Comparison of ENCODE assay signal across 1 cellular context in the genomic region with DNA sequence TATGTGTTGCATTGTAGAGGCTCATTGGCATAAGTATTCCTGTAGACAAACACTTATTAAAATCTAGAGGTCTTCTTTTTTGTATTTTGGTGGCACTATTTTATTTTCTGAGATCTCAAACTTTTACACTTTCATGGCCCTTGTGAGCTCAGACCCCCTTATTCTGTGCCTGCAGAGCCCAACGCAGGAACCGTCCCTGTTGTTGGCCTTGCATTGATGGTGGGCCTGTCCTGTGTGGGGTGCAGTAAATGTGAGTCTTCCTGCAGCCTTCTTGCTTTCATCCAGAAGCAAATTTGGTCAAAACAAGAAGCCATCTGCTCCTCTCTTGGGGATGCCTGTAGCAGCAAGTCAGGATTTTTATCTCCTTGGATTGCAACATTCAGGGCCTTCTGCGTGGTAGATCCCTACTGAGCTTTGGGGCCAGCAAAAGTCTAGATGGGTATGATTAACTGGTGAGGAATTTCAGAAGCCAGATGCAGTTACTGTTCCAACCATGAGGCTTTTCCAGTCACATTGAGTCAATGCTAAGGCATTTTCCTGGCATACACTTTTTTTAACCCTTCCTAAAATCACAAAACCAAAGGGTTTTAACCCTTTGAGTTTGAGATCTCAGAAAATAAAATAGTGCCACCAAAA.
TF ChIP-seq lines count a peak whose summit lies in the region.

No MANE protein-coding gene starts in this region.

TF ChIP-seq in HEK293, 187 proteins besides CTCF, POLR2A, EP300 and RAD21 (continued from another document and continues in another):
- TF ChIP-seq, protein P1, sequence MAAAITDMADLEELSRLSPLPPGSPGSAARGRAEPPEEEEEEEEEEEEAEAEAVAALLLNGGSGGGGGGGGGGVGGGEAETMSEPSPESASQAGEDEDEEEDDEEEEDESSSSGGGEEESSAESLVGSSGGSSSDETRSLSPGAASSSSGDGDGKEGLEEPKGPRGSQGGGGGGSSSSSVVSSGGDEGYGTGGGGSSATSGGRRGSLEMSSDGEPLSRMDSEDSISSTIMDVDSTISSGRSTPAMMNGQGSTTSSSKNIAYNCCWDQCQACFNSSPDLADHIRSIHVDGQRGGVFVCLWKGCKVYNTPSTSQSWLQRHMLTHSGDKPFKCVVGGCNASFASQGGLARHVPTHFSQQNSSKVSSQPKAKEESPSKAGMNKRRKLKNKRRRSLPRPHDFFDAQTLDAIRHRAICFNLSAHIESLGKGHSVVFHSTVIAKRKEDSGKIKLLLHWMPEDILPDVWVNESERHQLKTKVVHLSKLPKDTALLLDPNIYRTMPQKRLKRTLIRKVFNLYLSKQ (tag by site-specific recombination; IDR thresholded peaks at IDR 0.05; ENCODE audit: borderline replicate concordance), result no peak
- TF ChIP-seq ZNF184 (tag by site-specific recombination; IDR thresholded peaks at IDR 0.05), result 0 out of 2 replicates have a peak, but pooled peaks have one; percentile 27
- 0 out of 2 replicates have a peak, but pooled peaks have one; percentile 30 for TF ChIP-seq ZNF600 (tag by site-specific recombination; IDR thresholded peaks at IDR 0.05)
- TF ChIP-seq ZNF274 (IDR thresholded peaks at IDR 0.05; ENCODE audit: low read length), result no peak
- no peak for TF ChIP-seq ZNF274 (tag by site-specific recombination; IDR thresholded peaks at IDR 0.05; ENCODE audit: borderline replicate concordance)
- TF ChIP-seq WT1 (tag by site-specific recombination; IDR thresholded peaks at IDR 0.05), result no peak
- TF ChIP-seq ZFP3 (tag by site-specific recombination; IDR thresholded peaks at IDR 0.05; ENCODE audit: low read depth), result no peak
- TF ChIP-seq BCL11B (tag by site-specific recombination; IDR thresholded peaks at IDR 0.05; ENCODE audit: low read depth), result no peak
- peak; percentile 68; the same call in 1 of the 2 replicates for TF ChIP-seq ZFP37 (tag by site-specific recombination; IDR thresholded peaks at IDR 0.05)
- TF ChIP-seq ZNF202 (tag by site-specific recombination; IDR thresholded peaks at IDR 0.05; ENCODE audit: borderline replicate concordance), result no peak
- TF ChIP-seq KLF8 (tag by site-specific recombination; IDR thresholded peaks at IDR 0.05), result no peak
- TF ChIP-seq GLI4 (tag by site-specific recombination; IDR thresholded peaks at IDR 0.05), result no peak
- no peak for TF ChIP-seq ZNF776 (tag by site-specific recombination; IDR thresholded peaks at IDR 0.05; ENCODE audit: borderline replicate concordance)
- no peak for TF ChIP-seq ZNF558 (tag by site-specific recombination; IDR thresholded peaks at IDR 0.05)
- TF ChIP-seq ZNF664 (tag by site-specific recombination; IDR thresholded peaks at IDR 0.05), result no peak
- no peak for TF ChIP-seq OVOL3 (tag by site-specific recombination; IDR thresholded peaks at IDR 0.05)
- TF ChIP-seq, protein P2, sequence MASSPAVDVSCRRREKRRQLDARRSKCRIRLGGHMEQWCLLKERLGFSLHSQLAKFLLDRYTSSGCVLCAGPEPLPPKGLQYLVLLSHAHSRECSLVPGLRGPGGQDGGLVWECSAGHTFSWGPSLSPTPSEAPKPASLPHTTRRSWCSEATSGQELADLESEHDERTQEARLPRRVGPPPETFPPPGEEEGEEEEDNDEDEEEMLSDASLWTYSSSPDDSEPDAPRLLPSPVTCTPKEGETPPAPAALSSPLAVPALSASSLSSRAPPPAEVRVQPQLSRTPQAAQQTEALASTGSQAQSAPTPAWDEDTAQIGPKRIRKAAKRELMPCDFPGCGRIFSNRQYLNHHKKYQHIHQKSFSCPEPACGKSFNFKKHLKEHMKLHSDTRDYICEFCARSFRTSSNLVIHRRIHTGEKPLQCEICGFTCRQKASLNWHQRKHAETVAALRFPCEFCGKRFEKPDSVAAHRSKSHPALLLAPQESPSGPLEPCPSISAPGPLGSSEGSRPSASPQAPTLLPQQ (tag by site-specific recombination; IDR thresholded peaks at IDR 0.05), result 0 out of 2 replicates have a peak, but pooled peaks have one; percentile 29
- no peak for TF ChIP-seq YY1 (tag by site-specific recombination; IDR thresholded peaks at IDR 0.05)
- TF ChIP-seq MZF1 (tag by site-specific recombination; IDR thresholded peaks at IDR 0.05; ENCODE audit: borderline replicate concordance), result peak; percentile 85; the same call in 1 of the 2 replicates
- TF ChIP-seq ZNF530 (tag by site-specific recombination; IDR thresholded peaks at IDR 0.05; ENCODE audit: low read depth), result no peak
- TF ChIP-seq ZFHX2 (tag by site-specific recombination; conservative IDR thresholded peaks at IDR 0.05), result no peak
- TF ChIP-seq ZNF792 (tag by site-specific recombination; IDR thresholded peaks at IDR 0.05), result no peak
- no peak for TF ChIP-seq ZNF138 (tag by site-specific recombination; IDR thresholded peaks at IDR 0.05; ENCODE audit: borderline replicate concordance)
- no peak for TF ChIP-seq SALL2 (tag by site-specific recombination; IDR thresholded peaks at IDR 0.05; ENCODE audit: borderline replicate concordance)
- no peak for TF ChIP-seq ZNF623 (tag by site-specific recombination; IDR thresholded peaks at IDR 0.05)
- TF ChIP-seq ZNF658 (tag by site-specific recombination; IDR thresholded peaks at IDR 0.05), result no peak
- no peak for TF ChIP-seq ZNF555 (tag by site-specific recombination; conservative IDR thresholded peaks at IDR 0.05)
- no peak for TF ChIP-seq ZNF157 (tag by site-specific recombination; IDR thresholded peaks at IDR 0.05)
- TF ChIP-seq ZNF391 (tag by site-specific recombination; IDR thresholded peaks at IDR 0.05; ENCODE audit: borderline replicate concordance, low read depth), result no peak
- TF ChIP-seq ZNF629 (tag by site-specific recombination; IDR thresholded peaks at IDR 0.05), result peak; percentile 30; the same call in 1 of the 2 replicates
- no peak for TF ChIP-seq ZNF16 (tag by site-specific recombination; IDR thresholded peaks at IDR 0.05; ENCODE audit: low read depth)
- TF ChIP-seq REPIN1 (tag by site-specific recombination; IDR thresholded peaks at IDR 0.05; ENCODE audit: low read depth), result no peak
- no peak for TF ChIP-seq ZNF510 (tag by site-specific recombination; IDR thresholded peaks at IDR 0.05; ENCODE audit: insufficient replicate concordance)
- peak; percentile 60; the same call in 1 of the 2 replicates for TF ChIP-seq ZEB2 (tag by site-specific recombination; IDR thresholded peaks at IDR 0.05)
- TF ChIP-seq ZNF114 (tag by site-specific recombination; IDR thresholded peaks at IDR 0.05), result no peak
- no peak for TF ChIP-seq ZNF529 (tag by site-specific recombination; IDR thresholded peaks at IDR 0.05; ENCODE audit: insufficient replicate concordance)
- TF ChIP-seq ZNF394 (tag by site-specific recombination; IDR thresholded peaks at IDR 0.05; ENCODE audit: borderline replicate concordance), result no peak
- TF ChIP-seq ZNF350 (tag by site-specific recombination; IDR thresholded peaks at IDR 0.05), result no peak
- TF ChIP-seq, protein P3, sequence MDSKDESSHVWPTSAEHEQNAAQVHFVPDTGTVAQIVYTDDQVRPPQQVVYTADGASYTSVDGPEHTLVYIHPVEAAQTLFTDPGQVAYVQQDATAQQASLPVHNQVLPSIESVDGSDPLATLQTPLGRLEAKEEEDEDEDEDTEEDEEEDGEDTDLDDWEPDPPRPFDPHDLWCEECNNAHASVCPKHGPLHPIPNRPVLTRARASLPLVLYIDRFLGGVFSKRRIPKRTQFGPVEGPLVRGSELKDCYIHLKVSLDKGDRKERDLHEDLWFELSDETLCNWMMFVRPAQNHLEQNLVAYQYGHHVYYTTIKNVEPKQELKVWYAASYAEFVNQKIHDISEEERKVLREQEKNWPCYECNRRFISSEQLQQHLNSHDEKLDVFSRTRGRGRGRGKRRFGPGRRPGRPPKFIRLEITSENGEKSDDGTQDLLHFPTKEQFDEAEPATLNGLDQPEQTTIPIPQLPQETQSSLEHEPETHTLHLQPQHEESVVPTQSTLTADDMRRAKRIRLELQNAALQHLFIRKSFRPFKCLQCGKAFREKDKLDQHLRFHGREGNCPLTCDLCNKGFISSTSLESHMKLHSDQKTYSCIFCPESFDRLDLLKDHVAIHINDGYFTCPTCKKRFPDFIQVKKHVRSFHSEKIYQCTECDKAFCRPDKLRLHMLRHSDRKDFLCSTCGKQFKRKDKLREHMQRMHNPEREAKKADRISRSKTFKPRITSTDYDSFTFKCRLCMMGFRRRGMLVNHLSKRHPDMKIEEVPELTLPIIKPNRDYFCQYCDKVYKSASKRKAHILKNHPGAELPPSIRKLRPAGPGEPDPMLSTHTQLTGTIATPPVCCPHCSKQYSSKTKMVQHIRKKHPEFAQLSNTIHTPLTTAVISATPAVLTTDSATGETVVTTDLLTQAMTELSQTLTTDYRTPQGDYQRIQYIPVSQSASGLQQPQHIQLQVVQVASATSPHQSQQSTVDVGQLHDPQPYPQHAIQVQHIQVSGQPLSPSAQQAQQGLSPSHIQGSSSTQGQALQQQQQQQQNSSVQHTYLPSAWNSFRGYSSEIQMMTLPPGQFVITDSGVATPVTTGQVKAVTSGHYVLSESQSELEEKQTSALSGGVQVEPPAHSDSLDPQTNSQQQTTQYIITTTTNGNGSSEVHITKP (tag by site-specific recombination; IDR thresholded peaks at IDR 0.05), result peak; percentile 63
- TF ChIP-seq MEIS1 (CRISPR knock-in tag; IDR thresholded peaks at IDR 0.05; ENCODE audit: borderline replicate concordance), result no peak
- TF ChIP-seq, protein P4, sequence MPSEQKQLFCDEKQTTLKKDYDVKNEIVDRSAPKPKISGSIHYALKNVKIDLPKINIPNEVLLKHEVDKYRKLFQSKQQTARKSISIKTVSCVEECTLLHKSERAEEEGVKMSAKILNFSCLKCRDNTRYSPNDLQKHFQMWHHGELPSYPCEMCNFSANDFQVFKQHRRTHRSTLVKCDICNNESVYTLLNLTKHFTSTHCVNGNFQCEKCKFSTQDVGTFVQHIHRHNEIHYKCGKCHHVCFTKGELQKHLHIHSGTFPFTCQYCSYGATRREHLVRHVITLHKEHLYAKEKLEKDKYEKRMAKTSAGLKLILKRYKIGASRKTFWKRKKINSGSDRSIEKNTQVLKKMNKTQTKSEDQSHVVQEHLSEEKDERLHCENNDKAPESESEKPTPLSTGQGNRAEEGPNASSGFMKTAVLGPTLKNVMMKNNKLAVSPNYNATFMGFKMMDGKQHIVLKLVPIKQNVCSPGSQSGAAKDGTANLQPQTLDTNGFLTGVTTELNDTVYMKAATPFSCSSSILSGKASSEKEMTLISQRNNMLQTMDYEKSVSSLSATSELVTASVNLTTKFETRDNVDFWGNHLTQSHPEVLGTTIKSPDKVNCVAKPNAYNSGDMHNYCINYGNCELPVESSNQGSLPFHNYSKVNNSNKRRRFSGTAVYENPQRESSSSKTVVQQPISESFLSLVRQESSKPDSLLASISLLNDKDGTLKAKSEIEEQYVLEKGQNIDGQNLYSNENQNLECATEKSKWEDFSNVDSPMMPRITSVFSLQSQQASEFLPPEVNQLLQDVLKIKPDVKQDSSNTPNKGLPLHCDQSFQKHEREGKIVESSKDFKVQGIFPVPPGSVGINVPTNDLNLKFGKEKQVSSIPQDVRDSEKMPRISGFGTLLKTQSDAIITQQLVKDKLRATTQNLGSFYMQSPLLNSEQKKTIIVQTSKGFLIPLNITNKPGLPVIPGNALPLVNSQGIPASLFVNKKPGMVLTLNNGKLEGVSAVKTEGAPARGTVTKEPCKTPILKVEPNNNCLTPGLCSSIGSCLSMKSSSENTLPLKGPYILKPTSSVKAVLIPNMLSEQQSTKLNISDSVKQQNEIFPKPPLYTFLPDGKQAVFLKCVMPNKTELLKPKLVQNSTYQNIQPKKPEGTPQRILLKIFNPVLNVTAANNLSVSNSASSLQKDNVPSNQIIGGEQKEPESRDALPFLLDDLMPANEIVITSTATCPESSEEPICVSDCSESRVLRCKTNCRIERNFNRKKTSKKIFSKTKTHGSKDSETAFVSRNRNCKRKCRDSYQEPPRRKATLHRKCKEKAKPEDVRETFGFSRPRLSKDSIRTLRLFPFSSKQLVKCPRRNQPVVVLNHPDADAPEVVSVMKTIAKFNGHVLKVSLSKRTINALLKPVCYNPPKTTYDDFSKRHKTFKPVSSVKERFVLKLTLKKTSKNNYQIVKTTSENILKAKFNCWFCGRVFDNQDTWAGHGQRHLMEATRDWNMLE (tag by site-specific recombination; conservative IDR thresholded peaks at IDR 0.05; ENCODE audit: low read depth), result no peak
- TF ChIP-seq ZNF791 (tag by site-specific recombination; IDR thresholded peaks at IDR 0.05), result no peak
- no peak for TF ChIP-seq GLI2 (tag by site-specific recombination; IDR thresholded peaks at IDR 0.05; ENCODE audit: borderline replicate concordance, low read depth)
- TF ChIP-seq ZNF341 (tag by site-specific recombination; IDR thresholded peaks at IDR 0.05; ENCODE audit: low read depth), result no peak
- no peak for TF ChIP-seq ZNF211 (tag by site-specific recombination; IDR thresholded peaks at IDR 0.05; ENCODE audit: low read depth)
- 0 out of 2 replicates have a peak, but pooled peaks have one; percentile 19 for TF ChIP-seq ZBTB17 (tag by site-specific recombination; IDR thresholded peaks at IDR 0.05)
- TF ChIP-seq ZBTB48 (tag by site-specific recombination; IDR thresholded peaks at IDR 0.05), result peak; percentile 34; the same call in 1 of the 2 replicates
- TF ChIP-seq, protein P5, sequence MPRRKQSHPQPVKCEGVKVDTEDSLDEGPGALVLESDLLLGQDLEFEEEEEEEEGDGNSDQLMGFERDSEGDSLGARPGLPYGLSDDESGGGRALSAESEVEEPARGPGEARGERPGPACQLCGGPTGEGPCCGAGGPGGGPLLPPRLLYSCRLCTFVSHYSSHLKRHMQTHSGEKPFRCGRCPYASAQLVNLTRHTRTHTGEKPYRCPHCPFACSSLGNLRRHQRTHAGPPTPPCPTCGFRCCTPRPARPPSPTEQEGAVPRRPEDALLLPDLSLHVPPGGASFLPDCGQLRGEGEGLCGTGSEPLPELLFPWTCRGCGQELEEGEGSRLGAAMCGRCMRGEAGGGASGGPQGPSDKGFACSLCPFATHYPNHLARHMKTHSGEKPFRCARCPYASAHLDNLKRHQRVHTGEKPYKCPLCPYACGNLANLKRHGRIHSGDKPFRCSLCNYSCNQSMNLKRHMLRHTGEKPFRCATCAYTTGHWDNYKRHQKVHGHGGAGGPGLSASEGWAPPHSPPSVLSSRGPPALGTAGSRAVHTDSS (tag by site-specific recombination; IDR thresholded peaks at IDR 0.05), result no peak
- TF ChIP-seq SP3 (tag by site-specific recombination; IDR thresholded peaks at IDR 0.05), result 0 out of 2 replicates have a peak, but pooled peaks have one; percentile 7
- no peak for TF ChIP-seq ZNF76 (tag by site-specific recombination; IDR thresholded peaks at IDR 0.05; ENCODE audit: borderline replicate concordance, low read depth)
- TF ChIP-seq, protein P6, sequence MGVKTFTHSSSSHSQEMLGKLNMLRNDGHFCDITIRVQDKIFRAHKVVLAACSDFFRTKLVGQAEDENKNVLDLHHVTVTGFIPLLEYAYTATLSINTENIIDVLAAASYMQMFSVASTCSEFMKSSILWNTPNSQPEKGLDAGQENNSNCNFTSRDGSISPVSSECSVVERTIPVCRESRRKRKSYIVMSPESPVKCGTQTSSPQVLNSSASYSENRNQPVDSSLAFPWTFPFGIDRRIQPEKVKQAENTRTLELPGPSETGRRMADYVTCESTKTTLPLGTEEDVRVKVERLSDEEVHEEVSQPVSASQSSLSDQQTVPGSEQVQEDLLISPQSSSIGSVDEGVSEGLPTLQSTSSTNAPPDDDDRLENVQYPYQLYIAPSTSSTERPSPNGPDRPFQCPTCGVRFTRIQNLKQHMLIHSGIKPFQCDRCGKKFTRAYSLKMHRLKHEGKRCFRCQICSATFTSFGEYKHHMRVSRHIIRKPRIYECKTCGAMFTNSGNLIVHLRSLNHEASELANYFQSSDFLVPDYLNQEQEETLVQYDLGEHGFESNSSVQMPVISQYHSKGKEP (tag by site-specific recombination; IDR thresholded peaks at IDR 0.05), result no peak
- no peak for TF ChIP-seq ZNF549 (tag by site-specific recombination; IDR thresholded peaks at IDR 0.05)
